In genomic region chr7:35736725-35737124, GRCh38 we compare ENCODE assay signal across 1 cellular context.
A peak's percentile ranks its signal among the peaks of the same experiment; 100 is the strongest.
TF ChIP-seq lines count a peak whose summit lies in the region.

No MANE protein-coding gene starts in this region.

TF ChIP-seq in HepG2, 621 proteins besides CTCF, POLR2A, EP300 and RAD21 (continued from another document and continues in another):
- TF ChIP-seq ZNF598 (CRISPR knock-in tag; IDR thresholded peaks at IDR 0.05; ENCODE audit: borderline replicate concordance) (no peak), HIVEP1 (CRISPR knock-in tag; IDR thresholded peaks at IDR 0.05) (no peak), ZNF180 (CRISPR knock-in tag; IDR thresholded peaks at IDR 0.05; ENCODE audit: borderline replicate concordance, low read depth) (no peak), NCOA5 (CRISPR knock-in tag; IDR thresholded peaks at IDR 0.05) (no peak), ZNF724P (CRISPR knock-in tag; IDR thresholded peaks at IDR 0.05; ENCODE audit: borderline replicate concordance) (no peak), HOXA9 (CRISPR knock-in tag; IDR thresholded peaks at IDR 0.05; ENCODE audit: borderline replicate concordance) (no peak), PREB (CRISPR knock-in tag; IDR thresholded peaks at IDR 0.05) (no peak), TFDP1 (CRISPR knock-in tag; IDR thresholded peaks at IDR 0.05; ENCODE audit: borderline replicate concordance) (no peak), ZNF781 (CRISPR knock-in tag; IDR thresholded peaks at IDR 0.05; ENCODE audit: borderline replicate concordance, not compliant biosample characterization) (no peak), ZNF720 (CRISPR knock-in tag; IDR thresholded peaks at IDR 0.05) (no peak), ZNF773 (CRISPR knock-in tag; IDR thresholded peaks at IDR 0.05; ENCODE audit: borderline replicate concordance) (no peak), ZNF557 (CRISPR knock-in tag; IDR thresholded peaks at IDR 0.05) (no peak), EZH2 (conservative IDR thresholded peaks at IDR 0.05; ENCODE audit: low read depth, low read length) (no peak), ZNF589 (CRISPR knock-in tag; conservative IDR thresholded peaks at IDR 0.05) (0 out of 2 replicates have a peak, but pooled peaks have one; percentile 40), REST (IDR thresholded peaks at IDR 0.05; ENCODE audit: borderline replicate concordance in 1 of 2, low read depth in 1 of 2, low read length in 2 of 2) (no peak), AKAP8 (CRISPR knock-in tag; IDR thresholded peaks at IDR 0.05) (no peak), CENPBD1 (CRISPR knock-in tag; IDR thresholded peaks at IDR 0.05; ENCODE audit: borderline replicate concordance, low read depth) (no peak), ZMYM4 (CRISPR knock-in tag; IDR thresholded peaks at IDR 0.05) (peak; percentile 15; the same call in 1 of the 2 replicates), ZNF121 (CRISPR knock-in tag; IDR thresholded peaks at IDR 0.05) (no peak), ZNF431 (CRISPR knock-in tag; IDR thresholded peaks at IDR 0.05; ENCODE audit: borderline replicate concordance, low read depth) (no peak), KDM2A (CRISPR knock-in tag; IDR thresholded peaks at IDR 0.05; ENCODE audit: borderline replicate concordance, low read depth) (no peak), ZC3H4 (CRISPR knock-in tag; IDR thresholded peaks at IDR 0.05; ENCODE audit: borderline replicate concordance) (no peak), THAP7 (CRISPR knock-in tag; IDR thresholded peaks at IDR 0.05) (no peak), NFKB2 (CRISPR knock-in tag; IDR thresholded peaks at IDR 0.05; ENCODE audit: borderline replicate concordance) (no peak), E2F2 (CRISPR knock-in tag; IDR thresholded peaks at IDR 0.05; ENCODE audit: borderline replicate concordance) (no peak), GATAD2A (CRISPR knock-in tag; IDR thresholded peaks at IDR 0.05) (peak; percentile 65), ZNF777 (CRISPR knock-in tag; IDR thresholded peaks at IDR 0.05) (no peak), HNRNPUL1 (IDR thresholded peaks at IDR 0.05; ENCODE audit: low read depth, low read length) (no peak), MED1 (CRISPR knock-in tag; IDR thresholded peaks at IDR 0.05) (no peak), RFXANK (CRISPR knock-in tag; IDR thresholded peaks at IDR 0.05) (no peak), RERE (CRISPR knock-in tag; IDR thresholded peaks at IDR 0.05; ENCODE audit: low read depth) (no peak), SP140L (CRISPR knock-in tag; IDR thresholded peaks at IDR 0.05; ENCODE audit: borderline replicate concordance) (no peak), ZNF580 (CRISPR knock-in tag; IDR thresholded peaks at IDR 0.05; ENCODE audit: borderline replicate concordance, low read depth) (no peak), ZNF891 (CRISPR knock-in tag; IDR thresholded peaks at IDR 0.05) (no peak), E2F1 (CRISPR knock-in tag; IDR thresholded peaks at IDR 0.05) (no peak), ARID5B (CRISPR knock-in tag; IDR thresholded peaks at IDR 0.05) (peak; percentile 87), HDAC2 (CRISPR knock-in tag; IDR thresholded peaks at IDR 0.05) (peak; percentile 75), MIXL1 (CRISPR knock-in tag; IDR thresholded peaks at IDR 0.05) (peak; percentile 79), ZNF20 (CRISPR knock-in tag; IDR thresholded peaks at IDR 0.05) (no peak), ZNF770 (CRISPR knock-in tag; IDR thresholded peaks at IDR 0.05) (no peak)
